Comparison of ENCODE assay signal across 9 cellular contexts in genomic region chr7:128344431-128344774, GRCh38. TPM values are rescaled to one million over a fixed set of nuclear protein-coding genes. Genes with fewer than 3 reads are reported as not detected.
DNase-seq lines count a peak whose midpoint lies in the region; ATAC-seq lines count a peak whose summit lies in the region.
"Had no signal": no experiment of that assay in that cellular context is flagged by ENCODE, and none has a peak within 500 bp of the region (broad histone marks: within the 10 kb centered on the region; RNA-seq: fewer than 3 reads in every experiment).

No MANE protein-coding gene starts in this region.

- peaks cover 0 to 6% (median 4%) of the 10 kb centered on the region in 3 donors for H3K36me3 ChIP-seq in skeletal muscle tissue (ENCODE audit: control insufficient read depth in 3 of 3, insufficient read depth in 3 of 3, low read length in 3 of 3)

- ATAC-seq in activated T-cell treated with anti-CD3 and anti-CD28 coated beads, Interleukin-2, amount 50 U/mL, for 4 hours: no peak
- no peak for ATAC-seq in activated T-cell treated with anti-CD3 and anti-CD28 coated beads, Interleukin-2, amount 50 U/mL, for 72 hours (replicated peaks in 1 of 2)
- no peak for ATAC-seq in GM21390 (IDR thresholded peaks at IDR 0.05; ENCODE audit: unreplicated experiment)
- ATAC-seq in GM21529 (IDR thresholded peaks at IDR 0.05; ENCODE audit: unreplicated experiment): no peak

- POLR2A ChIA-PET in activated CD4-positive, alpha-beta memory T cell treated with anti-CD3 and anti-CD28 coated beads for 36 hours (lab: Charles Lee): interaction anchor here (0.6 to 1.3 kb wide), 5 partner anchors 14 to 453 kb away, joined by 3 to 9 read pairs (median 3); no protein-coding TSS in a partner anchor

- CTCF ChIA-PET in activated CD4-positive, alpha-beta memory T cell treated with anti-CD3 and anti-CD28 coated beads for 36 hours (lab: Charles Lee): interaction anchor here (0.6 to 9.0 kb wide), 12 partner anchors 10 to 209 kb away, joined by 3 to 507 read pairs (median 4); partner anchors contain the start of gene HILPDA

- peak overlapping the region in 1 of 3 donors; percentile 85 for H3K9ac ChIP-seq in skeletal muscle tissue (ENCODE audit: low read depth in 1 of 3, low read length in 3 of 3)

- no peak overlapping the region for H3K27ac Mint-ChIP-seq in activated T-cell treated with anti-CD3 and anti-CD28 coated beads, Interleukin-2, amount 50 U/mL, for 72 hours
- peak overlapping the region; percentile 54 for H3K27ac Mint-ChIP-seq in activated CD4-positive, alpha-beta memory T cell treated with anti-CD3 and anti-CD28 coated beads for 36 hours
- no peak overlapping the region for H3K27ac Mint-ChIP-seq in immature natural killer cell

- H3K4me3 ChIP-seq in skeletal muscle tissue (ENCODE audit: low read length in 3 of 3): peak overlapping the region in 2 of 3 donors; percentile 86 to 96

- no peak for DNase-seq in activated T-cell treated with anti-CD3 and anti-CD28 coated beads, Interleukin-2, amount 50 U/mL, for 4 hours
- DNase-seq in activated T-cell treated with anti-CD3 and anti-CD28 coated beads, Interleukin-2, amount 50 U/mL, for 72 hours: no peak
- DNase-seq in activated CD4-positive, alpha-beta memory T cell treated with anti-CD3 and anti-CD28 coated beads for 36 hours: no peak
- DNase-seq in immature natural killer cell (no peak), iPS-NIHi11 (ENCODE audit: low spot score) (no peak)

- no peaks in the 10 kb centered on the region for H3K9me3 ChIP-seq in skeletal muscle tissue (ENCODE audit: control insufficient read depth in 3 of 3, low read length in 3 of 3)

- peaks cover 24% of the 10 kb centered on the region for H3K4me1 Mint-ChIP-seq in activated T-cell treated with anti-CD3 and anti-CD28 coated beads, Interleukin-2, amount 50 U/mL, for 4 hours (ENCODE audit: low read depth)
- H3K4me1 Mint-ChIP-seq in activated T-cell treated with anti-CD3 and anti-CD28 coated beads, Interleukin-2, amount 50 U/mL, for 72 hours (ENCODE audit: low read depth): peaks cover 23% of the 10 kb centered on the region
- peaks cover 24% of the 10 kb centered on the region for H3K4me1 Mint-ChIP-seq in activated CD4-positive, alpha-beta memory T cell treated with anti-CD3 and anti-CD28 coated beads for 36 hours (ENCODE audit: low read depth)
- peaks cover 33 to 49% of the 10 kb centered on the region in 2 donors for H3K4me1 Mint-ChIP-seq in immature natural killer cell

- intact Hi-C loops in activated CD4-positive, alpha-beta memory T cell treated with anti-CD3 and anti-CD28 coated beads for 36 hours (cut with micrococcal nuclease): loop anchor here (1.0 to 5.0 kb wide), 2 partner anchors 115 to 312 kb away; partner anchors contain the start of gene LRRC4

- H3K4me1 ChIP-seq in skeletal muscle tissue (ENCODE audit: control insufficient read depth in 3 of 3, insufficient read depth in 3 of 3, low read length in 3 of 3): peaks cover 19 to 27% (median 25%) of the 10 kb centered on the region in 3 donors

- H3K27ac ChIP-seq in skeletal muscle tissue (ENCODE audit: low read depth, low read length): no peak overlapping the region

- H3K36me3 Mint-ChIP-seq in activated T-cell treated with anti-CD3 and anti-CD28 coated beads, Interleukin-2, amount 50 U/mL, for 4 hours (ENCODE audit: insufficient read depth): peaks cover 5% of the 10 kb centered on the region
- H3K36me3 Mint-ChIP-seq in activated T-cell treated with anti-CD3 and anti-CD28 coated beads, Interleukin-2, amount 50 U/mL, for 72 hours (ENCODE audit: insufficient read depth in 2 of 2): no peaks in the 10 kb centered on the region
- H3K36me3 Mint-ChIP-seq in activated CD4-positive, alpha-beta memory T cell treated with anti-CD3 and anti-CD28 coated beads for 36 hours: peaks cover 2% of the 10 kb centered on the region
- H3K36me3 Mint-ChIP-seq in immature natural killer cell: peaks cover 0 to 6% (median 4%) of the 10 kb centered on the region in 3 donors

- H3K27me3 Mint-ChIP-seq in activated T-cell treated with anti-CD3 and anti-CD28 coated beads, Interleukin-2, amount 50 U/mL, for 4 hours (ENCODE audit: low read depth): peaks cover 12% of the 10 kb centered on the region
- peaks cover 23% of the 10 kb centered on the region for H3K27me3 Mint-ChIP-seq in activated T-cell treated with anti-CD3 and anti-CD28 coated beads, Interleukin-2, amount 50 U/mL, for 72 hours (ENCODE audit: low read depth)
- H3K27me3 Mint-ChIP-seq in activated CD4-positive, alpha-beta memory T cell treated with anti-CD3 and anti-CD28 coated beads for 36 hours: peaks cover 6% of the 10 kb centered on the region
- peaks cover 4 to 9% (median 6%) of the 10 kb centered on the region in 3 donors for H3K27me3 Mint-ChIP-seq in immature natural killer cell (ENCODE audit: low read depth in 3 of 3)

- H3K4me3 Mint-ChIP-seq in activated T-cell treated with anti-CD3 and anti-CD28 coated beads, Interleukin-2, amount 50 U/mL, for 4 hours: peak overlapping the region; percentile 31
- H3K4me3 Mint-ChIP-seq in activated T-cell treated with anti-CD3 and anti-CD28 coated beads, Interleukin-2, amount 50 U/mL, for 72 hours: peak overlapping the region in 1 of 2 donors; percentile 53
- H3K4me3 Mint-ChIP-seq in activated CD4-positive, alpha-beta memory T cell treated with anti-CD3 and anti-CD28 coated beads for 36 hours: peak overlapping the region; percentile 48
- peak overlapping the region; percentile 95 to 98 (median 96) for H3K4me3 Mint-ChIP-seq in immature natural killer cell

- H3K9me3 Mint-ChIP-seq in activated T-cell treated with anti-CD3 and anti-CD28 coated beads, Interleukin-2, amount 50 U/mL, for 4 hours: no peaks in the 10 kb centered on the region
- no peaks in the 10 kb centered on the region for H3K9me3 Mint-ChIP-seq in activated T-cell treated with anti-CD3 and anti-CD28 coated beads, Interleukin-2, amount 50 U/mL, for 72 hours
- H3K9me3 Mint-ChIP-seq in activated CD4-positive, alpha-beta memory T cell treated with anti-CD3 and anti-CD28 coated beads for 36 hours: no peaks in the 10 kb centered on the region
- H3K9me3 Mint-ChIP-seq in immature natural killer cell: peaks cover 0 to 1% (median 0%) of the 10 kb centered on the region in 6 donors

- peaks cover 0 to 3% (median 0%) of the 10 kb centered on the region in 3 donors for H3K27me3 ChIP-seq in skeletal muscle tissue (ENCODE audit: control insufficient read depth in 3 of 3, insufficient read depth in 3 of 3, low read length in 3 of 3)

RNA-seq across cellular contexts. Expression of gene RBM28, which starts 0.7 kb away (rescaled TPM):
- total RNA-seq in activated T-cell treated with anti-CD3 and anti-CD28 coated beads, Interleukin-2, amount 50 U/mL, for 4 hours: 100 to 1,000 TPM; 113 to 121 (median 120) TPM
- 10 to 100 TPM; 38.9 to 52.3 TPM for total RNA-seq in activated T-cell treated with anti-CD3 and anti-CD28 coated beads, Interleukin-2, amount 50 U/mL, for 72 hours
- total RNA-seq in activated CD4-positive, alpha-beta memory T cell treated with anti-CD3 and anti-CD28 coated beads for 36 hours: 10 to 100 TPM; 46.2 to 56.0 TPM
- 10 to 100 TPM in 1 of 3 donors, 1 to 10 TPM in 2; 3.0 to 14.1 (median 7.5) TPM for polyA plus RNA-seq in immature natural killer cell
- total RNA-seq in skeletal muscle tissue: 7.3 TPM

RNA-seq across cellular contexts. Expression of gene PRRT4, which starts 17.1 kb away (rescaled TPM):
- total RNA-seq in activated T-cell treated with anti-CD3 and anti-CD28 coated beads, Interleukin-2, amount 50 U/mL, for 4 hours: under 1 TPM; 0.42 to 0.66 (median 0.49) TPM
- under 1 TPM; 0.14 to 0.70 TPM for total RNA-seq in activated T-cell treated with anti-CD3 and anti-CD28 coated beads, Interleukin-2, amount 50 U/mL, for 72 hours
- total RNA-seq in activated CD4-positive, alpha-beta memory T cell treated with anti-CD3 and anti-CD28 coated beads for 36 hours: under 1 TPM; 0.10 to 0.12 TPM
- under 1 TPM in 1 of 3 donors, not detected in 2; 0.08 TPM for polyA plus RNA-seq in immature natural killer cell
- 6.8 TPM for total RNA-seq in skeletal muscle tissue
- total RNA-seq: dermis microvascular lymphatic vessel endothelial cell had no signal
